34 cellular contexts compared by ENCODE assay signal in genomic region chr14:73623504-73623903, GRCh38. TPM values are rescaled to one million over a fixed set of nuclear protein-coding genes. Genes with fewer than 3 reads are reported as not detected.
"Had no signal": no experiment of that assay in that cellular context is flagged by ENCODE, and none has a peak within 500 bp of the region (broad histone marks: within the 10 kb centered on the region; RNA-seq: fewer than 3 reads in every experiment).

No MANE protein-coding gene starts in this region.

- H3K4me1 Mint-ChIP-seq: naive thymus-derived CD4-positive, alpha-beta T cell; neural progenitor cell; stimulated activated memory B cell treated with anti-CD40 and anti-IgM and Interleukin-4, amounts not matched to agents 10 μg/mL and 1 μg/mL and 100 μg/mL, for 72 hours had no signal

- H3K9me3 Mint-ChIP-seq: naive thymus-derived CD4-positive, alpha-beta T cell; nephron; neural progenitor cell; stimulated activated memory B cell treated with anti-CD40 and anti-IgM and Interleukin-4, amounts not matched to agents 10 μg/mL and 1 μg/mL and 100 μg/mL, for 72 hours had no signal

- H3K9ac ChIP-seq: neural progenitor cell, parathyroid adenoma had no signal

- H3K4me1 ChIP-seq: colonic mucosa, esophagus muscularis mucosa, foreskin keratinocyte, gastroesophageal sphincter, heart left ventricle, left lung, neural progenitor cell, parathyroid adenoma, right atrium auricular region, sigmoid colon, tibial nerve, upper lobe of left lung, uterus had no signal

- H3K36me3 ChIP-seq: colonic mucosa, esophagus muscularis mucosa, gastroesophageal sphincter, heart left ventricle, left lung, neural progenitor cell, right atrium auricular region, sigmoid colon, thoracic aorta, tibial nerve, upper lobe of left lung, uterus had no signal

- H3K36me3 Mint-ChIP-seq: naive thymus-derived CD4-positive, alpha-beta T cell; neural progenitor cell; stimulated activated memory B cell treated with anti-CD40 and anti-IgM and Interleukin-4, amounts not matched to agents 10 μg/mL and 1 μg/mL and 100 μg/mL, for 72 hours had no signal

- H3K4me3 ChIP-seq: colonic mucosa, esophagus muscularis mucosa, gastroesophageal sphincter, heart left ventricle, hepatocyte, left lung, neural progenitor cell, right atrium auricular region, sigmoid colon, thoracic aorta, tibial nerve, upper lobe of left lung, uterus had no signal

- H3K27me3 Mint-ChIP-seq: dendritic cell treated with granulocyte-macrophage colony-stimulating factor and Interleukin-4, amounts not matched to agents 40 ng/mL and 50 ng/mL, for 4 days; stimulated activated memory B cell treated with anti-CD40 and anti-IgM and Interleukin-4, amounts not matched to agents 10 μg/mL and 1 μg/mL and 100 μg/mL, for 72 hours had no signal

- ATAC-seq: foreskin keratinocyte; gastroesophageal sphincter; heart left ventricle; left cardiac atrium; left lung; naive thymus-derived CD4-positive, alpha-beta T cell; stimulated activated memory B cell treated with anti-CD40 and anti-IgM and Interleukin-4, amounts not matched to agents 10 μg/mL and 1 μg/mL and 100 μg/mL, for 72 hours; stimulated activated naive CD8-positive, alpha-beta T cell treated with anti-CD3 and anti-CD28 coated beads, Interleukin-15, Interleukin-2, amounts not matched to agents 100 U/mL and 50 U/mL, for 24 hours had no signal

- H3K27ac ChIP-seq: colonic mucosa, esophagus muscularis mucosa, foreskin keratinocyte, gastroesophageal sphincter, heart left ventricle, hepatocyte, left lung, neural progenitor cell, parathyroid adenoma, right atrium auricular region, sigmoid colon, thoracic aorta, tibial nerve, upper lobe of left lung, uterus had no signal

- DNase-seq: colonic mucosa; effector CD8-positive, alpha-beta T cell; foreskin keratinocyte; heart left ventricle; left cardiac atrium; left lung; mesenchymal stem cell; midbrain; naive thymus-derived CD4-positive, alpha-beta T cell; sigmoid colon; stimulated activated CD4-positive, alpha-beta T cell treated with anti-CD3 and anti-CD28 coated beads, Interleukin-4, amount 100 ng/mL, for 4 hours; stimulated activated naive CD8-positive, alpha-beta T cell treated with anti-CD3 and anti-CD28 coated beads, Interleukin-15, Interleukin-2, amounts not matched to agents 100 U/mL and 50 U/mL, for 24 hours; substantia nigra; upper lobe of left lung; uterus had no signal

- H3K4me3 Mint-ChIP-seq: dendritic cell treated with granulocyte-macrophage colony-stimulating factor and Interleukin-4, amounts not matched to agents 40 ng/mL and 50 ng/mL, for 4 days; naive thymus-derived CD4-positive, alpha-beta T cell; nephron; neural progenitor cell; stimulated activated memory B cell treated with anti-CD40 and anti-IgM and Interleukin-4, amounts not matched to agents 10 μg/mL and 1 μg/mL and 100 μg/mL, for 72 hours had no signal

- H3K9me3 ChIP-seq: colonic mucosa, esophagus muscularis mucosa, gastroesophageal sphincter, heart left ventricle, left lung, right atrium auricular region, sigmoid colon, thoracic aorta, tibial nerve, upper lobe of left lung, uterus had no signal

- H3K27me3 ChIP-seq: colonic mucosa, esophagus muscularis mucosa, foreskin keratinocyte, gastroesophageal sphincter, heart left ventricle, hepatocyte, left lung, right atrium auricular region, sigmoid colon, tibial nerve, upper lobe of left lung, uterus had no signal

- H3K27ac Mint-ChIP-seq: dendritic cell treated with granulocyte-macrophage colony-stimulating factor and Interleukin-4, amounts not matched to agents 40 ng/mL and 50 ng/mL, for 4 days; naive thymus-derived CD4-positive, alpha-beta T cell; nephron; neural progenitor cell; progenitor cell of endocrine pancreas; stimulated activated memory B cell treated with anti-CD40 and anti-IgM and Interleukin-4, amounts not matched to agents 10 μg/mL and 1 μg/mL and 100 μg/mL, for 72 hours had no signal

RNA-seq across cellular contexts. Expression of gene ACOT6, which starts 11.2 kb away (rescaled TPM):
- total RNA-seq: colonic mucosa, endothelial cell of umbilical vein, epithelial cell of proximal tubule, esophagus muscularis mucosa, fibroblast of lung, foreskin keratinocyte, gastroesophageal sphincter, hepatocyte, kidney epithelial cell, left cardiac atrium, left lung, mucosa of gallbladder, osteoblast, progenitor cell of endocrine pancreas, right atrium auricular region, sigmoid colon, skeletal muscle tissue, thoracic aorta, upper lobe of left lung, uterus had no signal
- polyA plus RNA-seq: endothelial cell of umbilical vein; fibroblast of lung; foreskin keratinocyte; heart left ventricle; hepatocyte; naive thymus-derived CD4-positive, alpha-beta T cell; sigmoid colon had no signal
